ENCODE assay signal across 10 cellular contexts in genomic region chr11:73330569-73331093, GRCh38. TPM values are rescaled to one million over a fixed set of nuclear protein-coding genes. Genes with fewer than 3 reads are reported as not detected.
DNase-seq lines count a peak whose midpoint lies in the region; ATAC-seq and TF ChIP-seq lines count a peak whose summit lies in the region.
"Had no signal": no experiment of that assay in that cellular context is flagged by ENCODE, and none has a peak within 500 bp of the region (broad histone marks: within the 10 kb centered on the region; RNA-seq: fewer than 3 reads in every experiment).

No MANE protein-coding gene starts in this region.

- peak overlapping the region; percentile 95 for H3K27ac ChIP-seq in hepatocyte
- peak overlapping the region; percentile 80 for H3K27ac ChIP-seq in stomach smooth muscle (ENCODE audit: low read length)

- H3K4me3 ChIP-seq in WI38 (ENCODE audit: low read depth, low read length) (no peak overlapping the region), hepatocyte (no peak overlapping the region), stomach smooth muscle (ENCODE audit: low read length in 2 of 2) (peak overlapping the region in 1 of 2 donors; percentile 35)

- peak; percentile 55 for DNase-seq in HEK293T (ENCODE audit: extremely low spot score)
- DNase-seq in hepatocyte (ENCODE audit: low spot score): peak; percentile 75
- no peak for DNase-seq in NCI-H146 treated with DMSO at 0.1 percent for 48 hours (lab: John Stamatoyannopoulos, UW; ENCODE audit: unreplicated experiment)
- no peak for DNase-seq in SW 1271 (lab: John Stamatoyannopoulos, UW)
- DNase-seq: left colon, NCI-H1930 had no signal

- POLR2A ChIA-PET in HEK293T (lab: Yijun Ruan, JAX): interaction anchor here (0.9 kb wide), 1 partner anchor 16 kb away, joined by 4 read pairs; no protein-coding TSS in a partner anchor

- 60% methylated on average over 3 of the region's 3 CpGs for WGBS in hepatocyte (ENCODE audit: low lambda C conversion rate, missing lambda C conversion rate)

- H3K4me2 ChIP-seq in hepatocyte: peak overlapping the region; percentile 72

- peaks cover 68% of the 10 kb centered on the region for H3K4me1 ChIP-seq in hepatocyte (ENCODE audit: insufficient read depth)
- H3K4me1 ChIP-seq in stomach smooth muscle (ENCODE audit: control insufficient read depth, insufficient read depth, low read length): peaks cover 87% of the 10 kb centered on the region

- H3K79me2 ChIP-seq in hepatocyte: peaks cover 87% of the 10 kb centered on the region

- H3K27me3 ChIP-seq in hepatocyte (no peaks in the 10 kb centered on the region), stomach smooth muscle (ENCODE audit: control insufficient read depth in 1 of 2, insufficient read depth in 2 of 2, low read length in 2 of 2) (no peaks in the 10 kb centered on the region)

- no peak overlapping the region for H2AFZ ChIP-seq in hepatocyte

- CTCF ChIA-PET in HEK293T (lab: Yijun Ruan, JAX): interaction anchor here (0.7 to 1.0 kb wide), 3 partner anchors 25 to 42 kb away, joined by 3 to 7 read pairs (median 3); no protein-coding TSS in a partner anchor

- H3K9me3 ChIP-seq in hepatocyte (ENCODE audit: low read depth) (no peaks in the 10 kb centered on the region), stomach smooth muscle (ENCODE audit: control insufficient read depth in 2 of 2, low read length in 2 of 2) (no peaks in the 10 kb centered on the region)

- peaks cover 4% of the 10 kb centered on the region for H4K20me1 ChIP-seq in hepatocyte (ENCODE audit: insufficient read depth, poor library complexity, severe bottlenecking)

- peak overlapping the region; percentile 47 to 56 for H3K9ac ChIP-seq in stomach smooth muscle (ENCODE audit: low read length in 2 of 2)

- H3K36me3 ChIP-seq in hepatocyte (replicated peaks; ENCODE audit: insufficient read depth, low read depth): no peaks in the 10 kb centered on the region
- H3K36me3 ChIP-seq in stomach smooth muscle (ENCODE audit: control insufficient read depth in 2 of 2, insufficient read depth in 2 of 2, low read length in 2 of 2): peaks cover 0 to under 1% of the 10 kb centered on the region in 2 donors

- no peaks in the 10 kb centered on the region for H3K9me2 ChIP-seq in hepatocyte (replicated peaks; ENCODE audit: insufficient read depth)

- peak; percentile 49 for TF ChIP-seq CTCF in WI38 (IDR thresholded peaks at IDR 0.05; ENCODE audit: low read depth, low read length)
- peak; percentile 35 for TF ChIP-seq CTCF in hepatocyte (IDR thresholded peaks at IDR 0.05; ENCODE audit: poor library complexity)

- ATAC-seq in HG03342 (IDR thresholded peaks at IDR 0.05; ENCODE audit: unreplicated experiment) (no peak), GM18517 (IDR thresholded peaks at IDR 0.05; ENCODE audit: unreplicated experiment) (no peak)
- ATAC-seq: left colon had no signal

TF ChIP-seq in HEK293T, 16 proteins besides CTCF, POLR2A, EP300 and RAD21:
- TF ChIP-seq SUZ12 (IDR thresholded peaks at IDR 0.05) (no peak), SP1 (IDR thresholded peaks at IDR 0.05) (no peak), TARDBP (IDR thresholded peaks at IDR 0.05) (no peak), FOXK2 (IDR thresholded peaks at IDR 0.05) (no peak), NFRKB (IDR thresholded peaks at IDR 0.05) (no peak), BHLHE40 (IDR thresholded peaks at IDR 0.05; ENCODE audit: borderline replicate concordance) (no peak), FOXM1 (IDR thresholded peaks at IDR 0.05; ENCODE audit: borderline replicate concordance) (no peak), L3MBTL2 (conservative IDR thresholded peaks at IDR 0.05) (no peak), CTBP1 (IDR thresholded peaks at IDR 0.05; ENCODE audit: borderline replicate concordance) (no peak), HDGF (IDR thresholded peaks at IDR 0.05; ENCODE audit: borderline replicate concordance) (no peak), ARNT (IDR thresholded peaks at IDR 0.05) (no peak), ELF4 (IDR thresholded peaks at IDR 0.05) (no peak), LEF1 (IDR thresholded peaks at IDR 0.05; ENCODE audit: borderline replicate concordance) (no peak), FOXA1 (IDR thresholded peaks at IDR 0.05) (no peak), PKNOX1 (IDR thresholded peaks at IDR 0.05) (no peak), ZNF384 (IDR thresholded peaks at IDR 0.05) (no peak)
TF ChIP-seq in HEK293T: peak in this region for 0.

RNA-seq across cellular contexts. Expression of gene ARHGEF17, which starts 22.6 kb away (rescaled TPM):
- total RNA-seq in hepatocyte: 26.6 and 35.6 TPM in 2 replicates
- 30.2 and 36.2 TPM in 2 replicates for polyA plus RNA-seq in hepatocyte

RNA-seq across cellular contexts. Expression of gene RELT, which starts 45.6 kb away (rescaled TPM):
- total RNA-seq in hepatocyte: 2.3 and 3.4 TPM in 2 replicates
- 1.6 and 2.7 TPM in 2 replicates for polyA plus RNA-seq in hepatocyte

RNA-seq across cellular contexts. Expression of gene P2RY6, which starts 58.5 kb away (rescaled TPM):
- total RNA-seq in hepatocyte: 2.6 and 2.9 TPM in 2 replicates
- 8.9 and 9.7 TPM in 2 replicates for polyA plus RNA-seq in hepatocyte

Comparison
In these comparisons a context has a peak if more than half of its experiments do, and no peak if none do; other contexts are left out.
1. DNase-seq: peak in HEK293T (single experiment) and hepatocyte (single experiment); none in NCI-H146 treated with DMSO at 0.1 percent for 48 hours (single experiment) and SW 1271 (0 of 2).